Comparison of ENCODE assay signal across 12 cellular contexts in the genomic region with DNA sequence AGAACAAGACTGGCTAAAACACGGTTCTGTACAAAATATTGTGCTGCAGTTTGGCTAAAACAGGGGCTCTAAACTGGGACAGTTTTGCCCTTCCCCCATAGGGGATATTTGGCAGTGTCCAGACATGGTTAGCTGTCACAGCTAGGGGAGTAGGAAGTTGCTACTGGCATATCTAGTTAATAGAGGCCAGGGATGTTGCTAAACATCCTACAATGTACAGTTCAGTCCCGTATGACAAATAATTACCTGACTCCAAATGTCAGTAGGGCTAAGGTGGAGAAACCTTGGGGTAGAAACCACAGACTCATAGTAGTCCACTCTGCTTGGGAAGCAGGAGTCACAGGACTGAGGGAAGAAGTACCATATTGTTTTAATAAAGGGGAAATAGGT. TPM values are rescaled to one million over a fixed set of nuclear protein-coding genes. Genes with fewer than 3 reads are reported as not detected.
DNase-seq lines count a peak whose midpoint lies in the region; FAIRE-seq and TF ChIP-seq lines count a peak whose summit lies in the region.
"Had no signal": no experiment of that assay in that cellular context is flagged by ENCODE, and none has a peak within 500 bp of the region (broad histone marks: within the 10 kb centered on the region; RNA-seq: fewer than 3 reads in every experiment).

No MANE protein-coding gene starts in this region.

- no peak overlapping the region for H3K4me3 Mint-ChIP-seq in mesothelial cell of epicardium
- H3K4me3 Mint-ChIP-seq: activated CD8-positive, alpha-beta memory T cell treated with anti-CD3 and anti-CD28 coated beads, Interleukin-2, amount 10 ng/mL, durations not matched to agents 7 days and 5 days had no signal

- H3K4me1 ChIP-seq in endothelial cell of umbilical vein (ENCODE audit: control insufficient read depth, extremely low read depth, insufficient read depth, low read length) (peaks cover 44% of the 10 kb centered on the region), suprapubic skin (peaks cover 88% of the 10 kb centered on the region)

- TF ChIP-seq EP300 in suprapubic skin (IDR thresholded peaks at IDR 0.05): no peak

- H3K79me2 ChIP-seq in endothelial cell of umbilical vein (ENCODE audit: control insufficient read depth, insufficient read depth, low read length): peaks cover 18% of the 10 kb centered on the region

- H3K9ac ChIP-seq in endothelial cell of umbilical vein (replicated peaks; ENCODE audit: extremely low read depth, insufficient read depth, low read length): peak overlapping the region; percentile 55

- H3K27ac Mint-ChIP-seq in mesothelial cell of epicardium: peak overlapping the region; percentile 94
- H3K27ac Mint-ChIP-seq: activated CD8-positive, alpha-beta memory T cell treated with anti-CD3 and anti-CD28 coated beads, Interleukin-2, amount 10 ng/mL, durations not matched to agents 7 days and 5 days had no signal

- in situ Hi-C loops in ACHN (cut with HindIII; ENCODE audit: low pct_ligation_motif_present, low pct_unique_long_range_greater_than_20kb, low sequenced_read_pairs): no loop called here

- 21% methylated on average over 2 of the region's 2 CpGs for WGBS in suprapubic skin

- H3K4me1 Mint-ChIP-seq in mesothelial cell of epicardium: peaks cover 63% of the 10 kb centered on the region

- BruUV-seq in endothelial cell of umbilical vein (replicated peaks; lab: Mats Ljungman, UMichigan): no TSS peak

- TF ChIP-seq CTCF in endothelial cell of umbilical vein (IDR thresholded peaks at IDR 0.05; ENCODE audit: extremely low read depth in 1 of 2, insufficient read depth in 1 of 2, low read depth in 1 of 2, low read length in 2 of 2) (no peak), mesothelial cell of epicardium (IDR thresholded peaks at IDR 0.05; ENCODE audit: unreplicated experiment) (no peak), suprapubic skin (IDR thresholded peaks at IDR 0.05) (no peak)

- no peaks in the 10 kb centered on the region for H3K9me1 ChIP-seq in endothelial cell of umbilical vein (replicated peaks; ENCODE audit: control insufficient read depth, extremely low read depth, insufficient read depth, low read length)

- CTCF ChIA-PET in endothelial cell of umbilical vein (lab: Charles Lee): no interaction called here

- H3K27ac ChIP-seq in endothelial cell of umbilical vein (ENCODE audit: insufficient read depth, low read depth, low read length): peak overlapping the region; percentile 77
- H3K27ac ChIP-seq in suprapubic skin: peak overlapping the region; percentile 93
- H3K27ac ChIP-seq: cardiac muscle cell had no signal

- H3K27me3 ChIP-seq in endothelial cell of umbilical vein (ENCODE audit: control insufficient read depth in 2 of 2, insufficient read depth in 2 of 2, low read length in 2 of 2) (no peaks in the 10 kb centered on the region), suprapubic skin (no peaks in the 10 kb centered on the region)
- H3K27me3 ChIP-seq: cardiac muscle cell had no signal

- DNase-seq in SKM-1 (lab: John Stamatoyannopoulos, UW; ENCODE audit: unreplicated experiment) (peak; percentile 5), endothelial cell of umbilical vein (ENCODE audit: low read depth, low spot score) (no peak), mesothelial cell of epicardium (ENCODE audit: low spot score in 2 of 2, unreplicated experiment in 2 of 2) (no peak), suprapubic skin (ENCODE audit: low spot score in 2 of 2) (no peak), MV-4-11 (lab: John Stamatoyannopoulos, UW) (no peak), NCI-H2227 (lab: John Stamatoyannopoulos, UW; ENCODE audit: unreplicated experiment) (no peak), NCI-H510A treated with DMSO at 0.1 percent for 48 hours (lab: John Stamatoyannopoulos, UW) (no peak), ACHN (no peak)
- DNase-seq: activated CD8-positive, alpha-beta memory T cell treated with anti-CD3 and anti-CD28 coated beads, Interleukin-2, amount 10 ng/mL, durations not matched to agents 7 days and 5 days; Calu3 had no signal

- intact Hi-C loops in endothelial cell of umbilical vein (cut with micrococcal nuclease): loop anchor here (1.0 kb wide), 1 partner anchor 13 kb away; no protein-coding TSS in a partner anchor

- H3K36me3 ChIP-seq in endothelial cell of umbilical vein (ENCODE audit: control insufficient read depth in 2 of 2, extremely low read depth in 1 of 2, insufficient read depth in 2 of 2, low read length in 2 of 2) (peaks cover 0 to 2% of the 10 kb centered on the region in 2 experiments), suprapubic skin (no peaks in the 10 kb centered on the region)
- H3K36me3 ChIP-seq: cardiac muscle cell had no signal

- H3K4me2 ChIP-seq in endothelial cell of umbilical vein (ENCODE audit: insufficient read depth, low read length): peak overlapping the region; percentile 50

- H3K4me3 ChIP-seq in endothelial cell of umbilical vein (replicated peaks in 1 of 3; ENCODE audit: insufficient read depth in 1 of 3, low read depth in 1 of 3, low read length in 3 of 3): no peak overlapping the region
- peak overlapping the region; percentile 21 for H3K4me3 ChIP-seq in suprapubic skin
- H3K4me3 ChIP-seq: cardiac muscle cell had no signal

- peaks cover 5% of the 10 kb centered on the region for H3K36me3 Mint-ChIP-seq in mesothelial cell of epicardium

- no peaks in the 10 kb centered on the region for H4K20me1 ChIP-seq in endothelial cell of umbilical vein (replicated peaks; ENCODE audit: control insufficient read depth, extremely low read depth, insufficient read depth, low read length)

- peak; percentile 56 for FAIRE-seq in endothelial cell of umbilical vein (lab: Jason Lieb, UNC)

- TF ChIP-seq POLR2A in endothelial cell of umbilical vein (IDR thresholded peaks at IDR 0.05; ENCODE audit: low read depth, low read length) (no peak), suprapubic skin (IDR thresholded peaks at IDR 0.05) (no peak)

- H3K9me3 ChIP-seq in endothelial cell of umbilical vein (replicated peaks; ENCODE audit: control insufficient read depth, insufficient read depth, low read length) (no peaks in the 10 kb centered on the region), suprapubic skin (no peaks in the 10 kb centered on the region)

- dilution Hi-C loops in endothelial cell of umbilical vein (cut with MboI; ENCODE audit: extremely low pct_ligation_motif_present, low sequenced_read_pairs): no loop called here

- POLR2A ChIA-PET in endothelial cell of umbilical vein (lab: Charles Lee): no interaction called here

- no peaks in the 10 kb centered on the region for H3K27me3 Mint-ChIP-seq in mesothelial cell of epicardium (ENCODE audit: low read depth)
- H3K27me3 Mint-ChIP-seq: activated CD8-positive, alpha-beta memory T cell treated with anti-CD3 and anti-CD28 coated beads, Interleukin-2, amount 10 ng/mL, durations not matched to agents 7 days and 5 days had no signal

- no peaks in the 10 kb centered on the region for H3K9me3 Mint-ChIP-seq in mesothelial cell of epicardium

- H2AFZ ChIP-seq in endothelial cell of umbilical vein (ENCODE audit: low read depth, low read length): no peak overlapping the region

TF ChIP-seq in endothelial cell of umbilical vein, 7 proteins besides CTCF, POLR2A, EP300 and RAD21:
- TF ChIP-seq FOS (IDR thresholded peaks at IDR 0.05; ENCODE audit: borderline replicate concordance, insufficient read depth, low read length) (no peak), GATA2 (IDR thresholded peaks at IDR 0.05; ENCODE audit: insufficient read depth, insufficient read length, low read depth, low read length) (no peak), MYC (IDR thresholded peaks at IDR 0.05; ENCODE audit: low read depth, low read length) (no peak), EZH2 (IDR thresholded peaks at IDR 0.05; ENCODE audit: borderline replicate concordance, low read depth, low read length, severe bottlenecking) (no peak), POLR2AphosphoS5 (IDR thresholded peaks at IDR 0.05; ENCODE audit: insufficient read depth, low read depth, low read length) (no peak), JUN (IDR thresholded peaks at IDR 0.05; ENCODE audit: borderline replicate concordance, insufficient read depth, insufficient read length, low read depth) (no peak)
- TF ChIP-seq, protein P1, sequence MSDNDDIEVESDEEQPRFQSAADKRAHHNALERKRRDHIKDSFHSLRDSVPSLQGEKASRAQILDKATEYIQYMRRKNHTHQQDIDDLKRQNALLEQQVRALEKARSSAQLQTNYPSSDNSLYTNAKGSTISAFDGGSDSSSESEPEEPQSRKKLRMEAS (IDR thresholded peaks at IDR 0.05; ENCODE audit: insufficient read depth, insufficient read length): no peak

RNA-seq across cellular contexts. Expression of a gene that starts 39.8 kb away (rescaled TPM):
- total RNA-seq in endothelial cell of umbilical vein (43.6 and 46.0 TPM in 2 replicates), mesothelial cell of epicardium (56.3 to 56.7 TPM (median 56.3 TPM) in 3 replicates), suprapubic skin (100 to 1,000 TPM; 103 to 166 (median 125) TPM)
- polyA plus RNA-seq in endothelial cell of umbilical vein: 70.3 and 94.1 TPM in 2 replicates
- 42.5 and 43.8 TPM in 2 replicates for polyA plus RNA-seq in endothelial cell of umbilical vein (2011; cell fraction: cytosol; rRNA removed)
- polyA plus RNA-seq in endothelial cell of umbilical vein (2011; cell fraction: nucleus; rRNA removed): 24.0 and 26.9 TPM in 2 replicates
- 39.9 and 52.8 TPM in 2 replicates for polyA plus RNA-seq in endothelial cell of umbilical vein (2012)
- polyA minus RNA-seq in endothelial cell of umbilical vein: 89.3 and 94.0 TPM in 2 replicates
- polyA minus RNA-seq in endothelial cell of umbilical vein (2011; cell fraction: cytosol; rRNA and poly(A)+ RNA removed): 11.5 TPM
- 22.3 and 22.4 TPM in 2 replicates for polyA minus RNA-seq in endothelial cell of umbilical vein (2011; cell fraction: nucleus; rRNA and poly(A)+ RNA removed)

RNA-seq across cellular contexts. Expression of a gene that starts 53.7 kb away (rescaled TPM):
- total RNA-seq in endothelial cell of umbilical vein (not detected in 2 replicates), mesothelial cell of epicardium (0.54 to 1.1 TPM (median 0.81 TPM) in 3 replicates), suprapubic skin (not detected)
- not detected in 2 replicates for polyA plus RNA-seq in endothelial cell of umbilical vein
- polyA plus RNA-seq in endothelial cell of umbilical vein (2011; cell fraction: cytosol; rRNA removed): not detected in 2 replicates
- not detected in 2 replicates for polyA plus RNA-seq in endothelial cell of umbilical vein (2011; cell fraction: nucleus; rRNA removed)
- not detected in 2 replicates for polyA plus RNA-seq in endothelial cell of umbilical vein (2012)
- polyA minus RNA-seq in endothelial cell of umbilical vein: not detected in 2 replicates
- not detected for polyA minus RNA-seq in endothelial cell of umbilical vein (2011; cell fraction: cytosol; rRNA and poly(A)+ RNA removed)
- polyA minus RNA-seq in endothelial cell of umbilical vein (2011; cell fraction: nucleus; rRNA and poly(A)+ RNA removed): not detected in 2 replicates
- total RNA-seq: activated CD8-positive, alpha-beta memory T cell treated with anti-CD3 and anti-CD28 coated beads, Interleukin-2, amount 10 ng/mL, durations not matched to agents 7 days and 5 days; Calu3; cardiac muscle cell; T-helper 1 cell treated with Interleukin-12 subunit alpha and Interleukin-12 subunit beta and Interleukin-4 antibody, amounts not matched to agents 30 ng/mL and 1 ng/mL, for 36 hours had no signal
- polyA plus RNA-seq: cardiac muscle cell had no signal
